ENCODE assay signal across 10 cellular contexts in the genomic region with DNA sequence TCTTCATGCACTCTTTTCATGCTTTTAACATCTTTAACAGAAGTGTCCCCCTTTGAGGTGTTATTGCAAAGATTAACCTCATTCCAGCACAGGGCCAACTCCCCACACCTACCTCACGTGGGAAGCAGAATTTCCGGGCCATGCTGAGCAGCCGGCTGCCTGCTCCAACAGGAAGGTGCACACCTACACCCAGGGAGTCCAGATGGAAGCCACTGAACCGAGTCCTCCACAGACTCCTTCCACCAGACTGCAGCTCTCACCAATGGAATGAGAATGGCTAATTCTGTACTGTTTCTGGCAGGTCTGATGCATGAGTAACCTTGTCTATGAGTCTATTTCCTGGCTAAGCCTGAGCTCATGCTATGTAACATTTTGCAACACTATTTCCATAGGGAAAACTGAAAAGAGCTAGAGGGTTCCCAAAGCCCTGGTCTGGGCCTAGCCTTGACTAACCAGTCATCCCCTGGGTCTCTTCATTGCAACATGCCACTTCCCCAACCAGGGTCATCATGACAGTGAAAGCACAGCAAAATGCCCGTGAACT. TPM values are rescaled to one million over a fixed set of nuclear protein-coding genes. Genes with fewer than 3 reads are reported as not detected.
DNase-seq lines count a peak whose midpoint lies in the region; ATAC-seq and TF ChIP-seq lines count a peak whose summit lies in the region.
"Had no signal": no experiment of that assay in that cellular context is flagged by ENCODE, and none has a peak within 500 bp of the region (broad histone marks: within the 10 kb centered on the region; RNA-seq: fewer than 3 reads in every experiment).

No MANE protein-coding gene starts in this region.

- ATAC-seq in HG03108 (IDR thresholded peaks at IDR 0.05; ENCODE audit: unreplicated experiment) = no peak

- no peak overlapping the region for H3K9ac ChIP-seq in rectal smooth muscle tissue (ENCODE audit: low read length)

- peaks cover 0 to 55% (median 0%) of the 10 kb centered on the region in 3 donors for H3K36me3 ChIP-seq in Peyer's patch
- peaks cover 26% of the 10 kb centered on the region for H3K36me3 ChIP-seq in rectal smooth muscle tissue (ENCODE audit: control insufficient read depth, insufficient read depth, low read length)

- H3K27ac ChIP-seq in Peyer's patch = peak overlapping the region in 3 of 4 donors; percentile 25 to 65 (median 53)
- peak overlapping the region; percentile 60 for H3K27ac ChIP-seq in rectal smooth muscle tissue (ENCODE audit: low read depth, low read length)

- H3K4me1 ChIP-seq in Peyer's patch = peaks cover 0 to 8% (median 0%) of the 10 kb centered on the region in 4 donors
- H3K4me1 ChIP-seq in rectal smooth muscle tissue (ENCODE audit: control insufficient read depth, insufficient read depth, low read length) = peaks cover 16% of the 10 kb centered on the region

- no peaks in the 10 kb centered on the region for H3K27me3 ChIP-seq in Peyer's patch
- no peaks in the 10 kb centered on the region for H3K27me3 ChIP-seq in rectal smooth muscle tissue (ENCODE audit: control insufficient read depth, insufficient read depth, low read length)

- no peak for TF ChIP-seq CTCF in Peyer's patch (IDR thresholded peaks at IDR 0.05)

- H3K4me3 ChIP-seq in Peyer's patch = no peak overlapping the region
- H3K4me3 ChIP-seq in rectal smooth muscle tissue (ENCODE audit: low read length) = no peak overlapping the region

- DNase-seq in EH (ENCODE audit: low read depth) = peak; percentile 98
- no peak for DNase-seq in Peyer's patch
- DNase-seq in fibroblast of gingiva (ENCODE audit: low read depth) = peak; percentile 98
- no peak for DNase-seq in stimulated activated CD4-positive, alpha-beta T cell treated with anti-CD3 and anti-CD28 coated beads, Interleukin-2, amount 100 ng/mL, for 48 hours
- no peak for DNase-seq in NCI-H1092 treated with DMSO at 0.1 percent for 48 hours (lab: John Stamatoyannopoulos, UW)
- no peak for DNase-seq in pons (ENCODE audit: low spot score)
- DNase-seq: activated CD4-positive, alpha-beta T cell treated with anti-CD3 and anti-CD28 coated beads, Interleukin-2, amount 50 U/mL, for 48 hours had no signal

- no peaks in the 10 kb centered on the region for H3K9me3 ChIP-seq in Peyer's patch

- no peak for TF ChIP-seq POLR2A in Peyer's patch (IDR thresholded peaks at IDR 0.05)

RNA-seq across cellular contexts. Expression of a gene that starts 11.0 kb away (rescaled TPM):
- under 1 TPM in 3 of 4 donors, not detected in 1; 0.40 to 0.57 (median 0.53) TPM for total RNA-seq in Peyer's patch

RNA-seq across cellular contexts. Expression of a gene that starts 31.3 kb away (rescaled TPM):
- total RNA-seq in Peyer's patch = under 1 TPM in 2 of 4 donors, not detected in 2; 0.27 to 0.28 TPM
- total RNA-seq: mononuclear cell had no signal

RNA-seq across cellular contexts. Expression of a gene that starts 33.7 kb away (rescaled TPM):
- total RNA-seq in Peyer's patch = 10 to 100 TPM; 35.7 to 52.4 (median 43.8) TPM

Comparison
In these comparisons a context has a peak if more than half of its experiments do, and no peak if none do; other contexts are left out.
1. DNase-seq: peak in EH (single experiment) and fibroblast of gingiva (single experiment); none in Peyer's patch (0 of 3), stimulated activated CD4-positive, alpha-beta T cell treated with anti-CD3 and anti-CD28 coated beads, Interleukin-2, amount 100 ng/mL, for 48 hours (0 of 2), NCI-H1092 treated with DMSO at 0.1 percent for 48 hours (single experiment) and pons (single experiment).